In the genomic region with DNA sequence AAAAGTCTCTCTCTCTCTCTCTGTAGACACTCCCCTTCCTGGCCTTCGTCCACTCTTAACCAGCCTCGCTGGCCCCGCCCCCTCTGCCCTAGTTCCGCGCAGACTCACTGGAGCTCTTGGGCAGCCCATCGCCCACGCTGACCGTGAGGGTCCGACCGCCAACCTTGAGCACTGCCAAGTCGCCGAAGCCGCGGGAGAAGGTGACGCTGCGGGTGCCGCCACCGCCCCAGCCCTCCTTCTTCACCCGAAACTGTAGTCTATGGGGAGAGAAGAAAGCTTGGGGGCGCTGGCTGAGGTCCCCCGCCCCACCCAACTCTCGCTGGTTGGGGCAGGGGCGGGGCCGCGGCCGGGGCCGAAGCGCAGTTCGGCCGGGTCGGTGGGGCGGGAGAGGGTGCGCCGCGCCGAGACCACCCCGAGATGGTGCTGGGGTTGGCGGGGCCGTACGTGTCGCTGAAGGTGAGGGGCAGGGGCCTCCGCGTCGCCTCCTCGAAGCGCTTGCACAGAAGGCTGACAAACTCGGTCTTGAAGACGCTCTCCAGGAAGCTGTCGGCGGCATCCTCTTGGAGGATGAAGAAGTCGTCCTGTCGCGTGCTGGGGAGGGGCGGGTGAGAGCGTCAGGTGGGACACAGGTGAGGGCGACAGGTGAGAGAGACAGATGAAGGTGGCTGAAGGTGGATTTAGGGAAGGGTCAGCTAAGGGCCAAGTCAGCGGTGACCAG, we compare ENCODE assay signal across 8 cellular contexts. TPM values are rescaled to one million over a fixed set of nuclear protein-coding genes. Genes with fewer than 3 reads are reported as not detected.
DNase-seq lines count a peak whose midpoint lies in the region; ATAC-seq, FAIRE-seq and TF ChIP-seq lines count a peak whose summit lies in the region.

No MANE protein-coding gene starts in this region.

- WGBS in adrenal gland, 4 donors = 16 to 37% (median 18%) methylated on average over 24 to 57 of the region's 57 CpGs
- WGBS in heart right ventricle, 2 donors = 7 to 9% methylated on average over 57 of the region's 57 CpGs
- WGBS in pancreas, 2 donors = 4 to 8% methylated on average over 51 to 57 of the region's 57 CpGs

- H3K4me2 ChIP-seq in BLaER1 = peak overlapping the region; percentile 56

- H3K9ac ChIP-seq in BLaER1 = 0 out of 2 replicates have a peak overlapping the region, but pooled peaks have one; percentile 53

- TF ChIP-seq CTCF in adrenal gland (IDR thresholded peaks at IDR 0.05) = no peak
- no peak for TF ChIP-seq CTCF in heart right ventricle (IDR thresholded peaks at IDR 0.05)
- TF ChIP-seq CTCF in pancreas (IDR thresholded peaks at IDR 0.05) = no peak

- H3K4me1 ChIP-seq in BLaER1 = 0 out of 2 replicates have a peak, but pooled peaks cover 12% of the 10 kb centered on the region
- peaks cover 0 to 6% of the 10 kb centered on the region in 2 donors for H3K4me1 ChIP-seq in adrenal gland (replicated peaks in 1 of 2)
- peaks cover 0 to 18% (median 6%) of the 10 kb centered on the region in 9 donors for H3K4me1 ChIP-seq in heart right ventricle
- peaks cover 0 to 4% (median 0%) of the 10 kb centered on the region in 3 donors for H3K4me1 ChIP-seq in pancreas

- H3K36me3 ChIP-seq in BLaER1 (peaks cover 30% of the 10 kb centered on the region), MG63 (no peaks in the 10 kb centered on the region), adrenal gland (replicated peaks in 1 of 2) (peaks cover 0 to 8% of the 10 kb centered on the region in 2 donors), heart right ventricle (peaks cover 0 to 100% (median 0%) of the 10 kb centered on the region in 9 donors), pancreas (no peaks in the 10 kb centered on the region)

- intact Hi-C loops in adrenal gland (cut with DNase I) (no loop called here), heart right ventricle (cut with DNase I) (loop anchor here in 2 of 10 donors (5.0 to 10.0 kb wide), 3 partner anchors 48 to 308 kb away; a partner anchor contains a TSS), pancreas (cut with DNase I) (no loop called here)

- H3K4me3 ChIP-seq in BLaER1 (peak overlapping the region; percentile 64), MG63 (peak overlapping the region; percentile 66), adrenal gland (peak overlapping the region in 3 of 4 donors; percentile 20 to 87 (median 79)), heart right ventricle (peak overlapping the region; percentile 68 to 95 (median 79)), pancreas (peak overlapping the region; percentile 56 to 83 (median 71))

- DNase-seq in MG63 = peak; percentile 94
- peak; percentile 91 to 95 (median 93) for DNase-seq in adrenal gland
- peak; percentile 91 to 94 for DNase-seq in heart right ventricle
- DNase-seq in pancreas = peak; percentile 87 to 96 (median 93)
- DNase-seq in NOMO-1 (lab: John Stamatoyannopoulos, UW; ENCODE audit: unreplicated experiment in 2 of 2) = no peak

- TF ChIP-seq POLR2A in adrenal gland (IDR thresholded peaks at IDR 0.05) = peak; percentile 0 to 18

- H3K27ac ChIP-seq in BLaER1 (no peak overlapping the region), adrenal gland (peak overlapping the region; percentile 23 to 95 (median 82)), heart right ventricle (peak overlapping the region; percentile 60 to 94 (median 90)), pancreas (peak overlapping the region; percentile 82 to 91 (median 90))

- H4K20me1 ChIP-seq in BLaER1 = no peaks in the 10 kb centered on the region

- no peaks in the 10 kb centered on the region for H3K27me3 ChIP-seq in BLaER1
- peaks cover 21% of the 10 kb centered on the region for H3K27me3 ChIP-seq in MG63
- H3K27me3 ChIP-seq in adrenal gland = no peaks in the 10 kb centered on the region
- no peaks in the 10 kb centered on the region for H3K27me3 ChIP-seq in heart right ventricle
- H3K27me3 ChIP-seq in pancreas = no peaks in the 10 kb centered on the region

- no peak for FAIRE-seq in pancreas (lab: Jason Lieb, UNC)

- ATAC-seq in heart right ventricle (peak; percentile 77 to 92 (median 84)), pancreas (peak; percentile 76 to 87 (median 80)), GM19467 (IDR thresholded peaks at IDR 0.05; ENCODE audit: unreplicated experiment) (no peak), GM19023 (IDR thresholded peaks at IDR 0.05; ENCODE audit: unreplicated experiment) (no peak)

- H3K9me3 ChIP-seq in BLaER1 = peaks cover 16% of the 10 kb centered on the region
- no peaks in the 10 kb centered on the region for H3K9me3 ChIP-seq in MG63
- no peaks in the 10 kb centered on the region for H3K9me3 ChIP-seq in adrenal gland (replicated peaks in 1 of 3)
- H3K9me3 ChIP-seq in heart right ventricle = no peaks in the 10 kb centered on the region
- H3K9me3 ChIP-seq in pancreas = no peaks in the 10 kb centered on the region

RNA-seq across cellular contexts. Expression of a gene that starts 12.5 kb away (rescaled TPM):
- total RNA-seq in MG63 (2014; rRNA removed; shearing (Covaris generic); ENCODE audit: low replicate concordance) = 0.86 and 2.0 TPM in 2 replicates
- total RNA-seq in adrenal gland (10 to 100 TPM; 17.5 to 64.6 (median 25.5) TPM), heart right ventricle (10 to 100 TPM; 11.7 to 20.9 (median 17.1) TPM), pancreas (10 to 100 TPM in 3 of 6 donors, 1 to 10 TPM in 3; 7.3 to 16.1 (median 10.8) TPM)
- polyA plus RNA-seq in adrenal gland (100 to 1,000 TPM in 1 of 3 donors, 10 to 100 TPM in 1, 1 to 10 TPM in 1; 5.2 to 103 (median 49.6) TPM), heart right ventricle (10 to 100 TPM; 19.7 to 34.3 TPM), pancreas (10 to 100 TPM; 28.2 to 36.9 TPM)

RNA-seq across cellular contexts. Expression of a gene that starts 24.1 kb away (rescaled TPM):
- not detected in 2 replicates for total RNA-seq in MG63 (2014; rRNA removed; shearing (Covaris generic); ENCODE audit: low replicate concordance)
- 1 to 10 TPM in 6 of 8 donors, under 1 TPM in 2; 0.24 to 3.1 (median 2.0) TPM for total RNA-seq in adrenal gland
- 10 to 100 TPM in 1 of 3 donors, 1 to 10 TPM in 1, under 1 TPM in 1; 0.20 to 21.4 (median 4.4) TPM for polyA plus RNA-seq in adrenal gland
- 1 to 10 TPM in 2 of 10 donors, under 1 TPM in 8; 0.28 to 3.2 (median 0.52) TPM for total RNA-seq in heart right ventricle
- under 1 TPM; 0.36 to 0.66 TPM for polyA plus RNA-seq in heart right ventricle
- 1 to 10 TPM in 2 of 6 donors, under 1 TPM in 4; 0.09 to 4.6 (median 0.70) TPM for total RNA-seq in pancreas
- 1 to 10 TPM; 3.0 to 3.7 TPM for polyA plus RNA-seq in pancreas

RNA-seq across cellular contexts. Expression of a gene that starts 50.7 kb away (rescaled TPM):
- total RNA-seq in MG63 (2014; rRNA removed; shearing (Covaris generic); ENCODE audit: low replicate concordance) = not detected in 2 replicates
- total RNA-seq in adrenal gland (10 to 100 TPM; 12.0 to 27.1 (median 22.0) TPM), heart right ventricle (10 to 100 TPM in 2 of 10 donors, 1 to 10 TPM in 8; 2.0 to 25.7 (median 6.5) TPM), pancreas (10 to 100 TPM in 2 of 6 donors, 1 to 10 TPM in 4; 1.2 to 21.3 (median 4.8) TPM)
- polyA plus RNA-seq in adrenal gland (10 to 100 TPM in 2 of 3 donors, 1 to 10 TPM in 1; 4.9 to 62.5 (median 11.7) TPM), heart right ventricle (1 to 10 TPM; 2.6 to 7.7 TPM), pancreas (1 to 10 TPM; 1.9 to 7.5 TPM)

Comparison
In these comparisons a context has a peak if more than half of its experiments do, and no peak if none do; other contexts are left out.
1. DNase-seq: peak in MG63 (single experiment), adrenal gland (7 of 7), heart right ventricle (2 of 2) and pancreas (6 of 6); none in NOMO-1 (0 of 2).
2. ATAC-seq: peak in heart right ventricle (8 of 8) and pancreas (4 of 4); none in GM19467 (single experiment) and GM19023 (single experiment).
3. Peak in every context shown above with its lines, with median percentiles within 50 percentile points of each other: H3K4me3 ChIP-seq.